Comparison of ENCODE assay signal across 13 cellular contexts in the genomic region with DNA sequence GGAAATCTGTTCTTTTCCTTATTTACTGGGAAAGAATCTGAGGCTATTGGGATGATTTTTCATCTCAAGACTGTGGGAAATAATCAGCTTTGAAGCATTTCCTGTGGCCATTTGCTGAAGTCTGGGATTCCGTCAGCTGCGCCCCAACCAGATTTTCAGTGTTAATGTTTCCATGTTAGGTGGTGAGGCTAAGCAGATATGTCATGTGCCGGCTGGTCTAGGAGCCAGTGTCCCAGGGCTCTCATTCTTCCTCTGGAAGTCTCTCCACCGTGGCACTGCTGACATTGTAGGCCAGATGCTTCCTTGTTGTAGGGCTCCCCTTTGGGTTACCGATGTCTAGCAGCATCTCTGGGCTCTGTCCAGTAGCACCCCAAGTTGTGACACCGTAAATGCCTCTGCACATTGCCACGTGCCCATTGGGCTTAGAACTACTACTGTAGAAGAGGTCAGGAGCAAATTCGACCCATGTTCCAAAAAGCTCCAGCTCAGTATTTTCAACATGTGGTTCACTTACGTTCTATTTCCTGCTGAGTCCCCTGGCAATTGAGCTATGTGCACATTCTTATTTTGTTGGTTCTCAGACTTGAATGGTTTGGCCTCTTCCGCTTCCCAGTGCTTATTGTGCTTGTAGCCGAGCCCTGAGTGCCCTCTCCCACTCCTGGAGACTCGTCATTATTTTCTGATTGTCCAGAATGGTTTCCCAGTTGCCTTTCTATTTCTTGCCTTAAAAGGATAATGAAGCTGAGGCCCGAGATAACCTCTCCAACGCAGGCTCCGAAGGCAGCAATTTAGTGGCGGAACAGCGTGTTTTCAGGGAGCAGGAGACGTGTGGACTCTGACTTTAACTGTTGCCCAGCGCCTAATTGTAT.
A peak's percentile ranks its signal among the peaks of the same experiment; 100 is the strongest.
DNase-seq lines count a peak whose midpoint lies in the region; ATAC-seq, FAIRE-seq and TF ChIP-seq lines count a peak whose summit lies in the region.
"Had no signal": no experiment of that assay in that cellular context is flagged by ENCODE, and none has a peak within 500 bp of the region (broad histone marks: within the 10 kb centered on the region; RNA-seq: fewer than 3 reads in every experiment).

No MANE protein-coding gene starts in this region.

- 87% methylated on average over 19 of the region's 19 CpGs; no CpG with 5 or more reads in 1 of the 2 experiments for WGBS in H1 (ENCODE audit: extremely low coverage in 1 of 2, insufficient coverage in 1 of 2, insufficient read length in 1 of 2, insufficient replicate concordance in 2 of 2, low coverage in 1 of 2, low lambda C conversion rate in 2 of 2, missing lambda C conversion rate in 1 of 2), 2 experiments
- 67% methylated on average over 19 of the region's 19 CpGs for WGBS in prostate gland

- H3K4me1 ChIP-seq in H1 (replicated peaks in 1 of 4; ENCODE audit: control insufficient read depth in 3 of 4, insufficient read depth in 4 of 4, low read length in 3 of 4) = peaks cover 0 to 7% (median 6%) of the 10 kb centered on the region in 4 experiments; a peak in 4 of 7 replicates
- no peaks in the 10 kb centered on the region for H3K4me1 ChIP-seq in mucosa of rectum (ENCODE audit: control insufficient read depth in 2 of 2, insufficient read depth in 2 of 2, low read length in 2 of 2)
- H3K4me1 ChIP-seq in prostate gland (replicated peaks) = no peaks in the 10 kb centered on the region
- no peaks in the 10 kb centered on the region for H3K4me1 ChIP-seq in effector memory CD4-positive, alpha-beta T cell (ENCODE audit: control insufficient read depth, insufficient read depth, low read length, poor library complexity, severe bottlenecking)

- H4K91ac ChIP-seq in H1 (replicated peaks; ENCODE audit: insufficient read length, low read length) = peak overlapping the region; percentile 9

- no peak overlapping the region for H4K5ac ChIP-seq in H1 (ENCODE audit: insufficient read length, low read depth, low read length)

- no peak overlapping the region for H3K18ac ChIP-seq in H1 (ENCODE audit: extremely low read depth, low read length)

- no peak overlapping the region for H3K4me2 ChIP-seq in H1 (ENCODE audit: insufficient read depth in 1 of 2, low read depth in 2 of 2, low read length in 2 of 2)

- no peak overlapping the region for H3K9ac ChIP-seq in H1 (replicated peaks in 1 of 4; ENCODE audit: extremely low read depth in 1 of 4, low read depth in 3 of 4, low read length in 3 of 4)
- no peak overlapping the region for H3K9ac ChIP-seq in mucosa of rectum (ENCODE audit: low read depth in 1 of 2, low read length in 2 of 2)

- no peak for TF ChIP-seq CTCF in H1 (IDR thresholded peaks at IDR 0.05; ENCODE audit: control extremely low read depth in 1 of 3, insufficient read depth in 1 of 3, low read depth in 1 of 3, low read length in 3 of 3)
- TF ChIP-seq CTCF in prostate gland (IDR thresholded peaks at IDR 0.05) = no peak

- FAIRE-seq in H1 (lab: Jason Lieb, UNC) = no peak

- H2BK12ac ChIP-seq in H1 (ENCODE audit: low read depth, low read length) = no peak overlapping the region; the same call in 1 of the 2 replicates

- no peaks in the 10 kb centered on the region for H3K23me2 ChIP-seq in H1 (ENCODE audit: low read depth, low read length)

- H3K36me3 ChIP-seq in H1 (ENCODE audit: control insufficient read depth in 2 of 4, insufficient read depth in 4 of 4, low read length in 3 of 4) (no peaks in the 10 kb centered on the region), mucosa of rectum (ENCODE audit: control insufficient read depth in 2 of 2, insufficient read depth in 2 of 2, low read length in 2 of 2) (no peaks in the 10 kb centered on the region), prostate gland (no peaks in the 10 kb centered on the region)
- no peaks in the 10 kb centered on the region for H3K36me3 ChIP-seq in effector memory CD4-positive, alpha-beta T cell (ENCODE audit: control insufficient read depth, insufficient read depth, low read length)

- no peak overlapping the region for H3K23ac ChIP-seq in H1 (ENCODE audit: insufficient read length)

- intact Hi-C loops in prostate gland (cut with DNase I) = no loop called here

- CTCF ChIA-PET in H1 (lab: Charles Lee; ENCODE audit: partially characterized antibody) = interaction anchor here (0.7 to 2.0 kb wide), 4 partner anchors 11 to 98 kb away, joined by 3 to 8 read pairs (median 3); no protein-coding TSS in a partner anchor

- TF ChIP-seq EP300 in H1 (IDR thresholded peaks at IDR 0.05; ENCODE audit: borderline replicate concordance in 1 of 2, low read depth in 2 of 2, low read length in 2 of 2) = no peak

- H3K4ac ChIP-seq in H1 (replicated peaks; ENCODE audit: insufficient read length, low read depth, low read length) = no peak overlapping the region

- no peaks in the 10 kb centered on the region for H3K27me3 ChIP-seq in H1 (replicated peaks in 1 of 4; ENCODE audit: control insufficient read depth in 3 of 4, extremely low read depth in 1 of 4, insufficient read depth in 3 of 4, low read length in 3 of 4)
- H3K27me3 ChIP-seq in mucosa of rectum (ENCODE audit: control insufficient read depth in 2 of 2, insufficient read depth in 2 of 2, low read length in 2 of 2) = peaks cover 0 to 7% of the 10 kb centered on the region in 2 donors
- no peaks in the 10 kb centered on the region for H3K27me3 ChIP-seq in prostate gland (replicated peaks; ENCODE audit: insufficient read depth)
- no peaks in the 10 kb centered on the region for H3K27me3 ChIP-seq in effector memory CD4-positive, alpha-beta T cell (replicated peaks; ENCODE audit: control insufficient read depth, insufficient read depth, low read length, poor library complexity, severe bottlenecking)

- no peak overlapping the region for H2BK15ac ChIP-seq in H1 (ENCODE audit: low read length)

- H2AK5ac ChIP-seq in H1 (ENCODE audit: low read depth, low read length) = no peak overlapping the region

- H2BK5ac ChIP-seq in H1 (ENCODE audit: low read depth, low read length) = no peak overlapping the region

- H3K4me3 ChIP-seq in H1 (ENCODE audit: extremely low read depth in 1 of 4, insufficient read depth in 2 of 4, low read depth in 3 of 4, low read length in 4 of 4) = no peak overlapping the region
- no peak overlapping the region for H3K4me3 ChIP-seq in mucosa of rectum (ENCODE audit: low read length in 2 of 2)
- no peak overlapping the region for H3K4me3 ChIP-seq in prostate gland
- no peak overlapping the region for H3K4me3 ChIP-seq in effector memory CD4-positive, alpha-beta T cell (ENCODE audit: insufficient read depth, low read depth, low read length, poor library complexity, severe bottlenecking)

- ATAC-seq in HG03135 (IDR thresholded peaks at IDR 0.05; ENCODE audit: unreplicated experiment) (no peak), GM19395 (IDR thresholded peaks at IDR 0.05; ENCODE audit: unreplicated experiment) (no peak)

- H4K8ac ChIP-seq in H1 (ENCODE audit: extremely low read depth, insufficient read depth, low read length) = no peak overlapping the region

- TF ChIP-seq POLR2A in H1 (IDR thresholded peaks at IDR 0.05; ENCODE audit: control extremely low read depth in 1 of 2, low read depth in 2 of 2, low read length in 2 of 2) = no peak
- no peak for TF ChIP-seq POLR2A in prostate gland (IDR thresholded peaks at IDR 0.05)

- no peak overlapping the region for H2AFZ ChIP-seq in H1 (ENCODE audit: low read length)

- H2BK120ac ChIP-seq in H1 (replicated peaks; ENCODE audit: low read depth, low read length) = no peak overlapping the region

- peak overlapping the region; percentile 36; the same call in 1 of the 2 replicates for H2BK20ac ChIP-seq in H1 (ENCODE audit: low read length)

- no peaks in the 10 kb centered on the region for H3K79me2 ChIP-seq in H1 (ENCODE audit: control insufficient read depth in 1 of 2, insufficient read depth in 2 of 2, low read length in 2 of 2)

- no peaks in the 10 kb centered on the region for H3K79me1 ChIP-seq in H1 (ENCODE audit: low read depth, low read length)

- no peak for TF ChIP-seq RAD21 in H1 (IDR thresholded peaks at IDR 0.05 in 1 of 2, conservative IDR thresholded peaks at IDR 0.05 in 1 of 2; ENCODE audit: low read depth in 2 of 2, low read length in 2 of 2)

- no peaks in the 10 kb centered on the region for H4K20me1 ChIP-seq in H1 (replicated peaks in 1 of 2; ENCODE audit: control insufficient read depth in 1 of 2, insufficient read depth in 2 of 2, low read length in 2 of 2)

- no peak overlapping the region for H3K56ac ChIP-seq in H1 (replicated peaks; ENCODE audit: insufficient read length, low read depth, low read length)

- H3K27ac ChIP-seq in H1 (ENCODE audit: low read depth, low read length) (no peak overlapping the region), mucosa of rectum (ENCODE audit: low read depth in 2 of 2, low read length in 2 of 2) (peak overlapping the region; percentile 23 to 53), substantia nigra (ENCODE audit: low read depth, low read length, poor library complexity, severe bottlenecking) (peak overlapping the region; percentile 26), prostate gland (peak overlapping the region in 1 of 2 donors; percentile 29)
- no peak overlapping the region for H3K27ac ChIP-seq in effector memory CD4-positive, alpha-beta T cell (ENCODE audit: insufficient read depth, low read length, poor library complexity, severe bottlenecking)

- POLR2A ChIA-PET in H1 (lab: Charles Lee; ENCODE audit: partially characterized antibody) = no interaction called here

- H3K14ac ChIP-seq in H1 (ENCODE audit: insufficient read length) = no peak overlapping the region

- no peaks in the 10 kb centered on the region for H3K9me3 ChIP-seq in H1 (ENCODE audit: insufficient read depth in 2 of 2, low read depth in 1 of 2, low read length in 1 of 2)
- no peaks in the 10 kb centered on the region for H3K9me3 ChIP-seq in mucosa of rectum (ENCODE audit: control insufficient read depth in 2 of 2, low read length in 2 of 2)
- H3K9me3 ChIP-seq in prostate gland = no peaks in the 10 kb centered on the region
- H3K9me3 ChIP-seq in effector memory CD4-positive, alpha-beta T cell (ENCODE audit: control insufficient read depth, low read length) = no peaks in the 10 kb centered on the region

- DNase-seq in NCI-H2227 (lab: John Stamatoyannopoulos, UW; ENCODE audit: unreplicated experiment) (peak; percentile 83), H1 (ENCODE audit: low read depth in 1 of 2, low spot score in 2 of 2) (no peak), substantia nigra (lab: John Stamatoyannopoulos, UW) (no peak), prostate gland (ENCODE audit: low spot score) (no peak)
- DNase-seq in effector memory CD4-positive, alpha-beta T cell = no peak
- DNase-seq: activated CD4-positive, alpha-beta T cell treated with anti-CD3 and anti-CD28 coated beads, Interleukin-2, amount 50 U/mL, for 48 hours; activated naive CD4-positive, alpha-beta T cell treated with anti-CD3 and anti-CD28 coated beads, Interleukin-2, amount 50 U/mL, for 16 hours; Calu3; NCI-H1105; SW 1271 had no signal

TF ChIP-seq in H1, 55 proteins besides CTCF, POLR2A, EP300 and RAD21 (continues in another document):
- TF ChIP-seq MAFK (IDR thresholded peaks at IDR 0.05; ENCODE audit: low read depth, low read length) = no peak
- TF ChIP-seq CBX8 (IDR thresholded peaks at IDR 0.05; ENCODE audit: borderline replicate concordance, low read depth, low read length) = no peak
- TF ChIP-seq PHF8 (conservative IDR thresholded peaks at IDR 0.05; ENCODE audit: low read depth, low read length) = no peak
- no peak for TF ChIP-seq JUN (IDR thresholded peaks at IDR 0.05; ENCODE audit: low read depth, low read length)
- TF ChIP-seq BRCA1 (IDR thresholded peaks at IDR 0.05; ENCODE audit: low read depth, low read length) = no peak

Comparison
In these comparisons a context has a peak if more than half of its experiments do, and no peak if none do; other contexts are left out.
1. H3K27ac ChIP-seq: peak in mucosa of rectum (2 of 2) and substantia nigra (single experiment); none in H1 (single experiment) and effector memory CD4-positive, alpha-beta T cell (single experiment).